In the genomic region with DNA sequence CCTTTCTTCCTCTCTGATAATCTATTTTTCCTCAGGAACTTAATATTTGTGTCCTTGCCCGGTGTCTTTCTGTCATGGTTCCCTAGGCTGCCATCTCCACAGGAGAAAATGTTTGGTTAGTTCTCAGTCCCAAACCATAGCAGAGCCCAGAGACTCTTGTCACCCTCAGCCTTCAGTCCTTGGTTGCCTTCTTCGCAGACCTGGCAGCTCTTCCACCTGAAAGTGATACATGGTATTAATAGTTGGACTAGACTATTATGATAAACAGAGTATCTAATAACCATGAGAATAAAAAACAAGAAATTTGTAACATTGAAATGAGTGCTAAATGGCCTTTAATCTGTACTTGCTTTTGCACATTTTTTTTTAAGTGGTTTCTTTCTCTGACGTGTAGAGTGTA, we compare ENCODE assay signal across 29 cellular contexts.
"Had no signal": no experiment of that assay in that cellular context is flagged by ENCODE, and none has a peak within 500 bp of the region (broad histone marks: within the 10 kb centered on the region; RNA-seq: fewer than 3 reads in every experiment).

No MANE protein-coding gene starts in this region.

- H3K9me3 ChIP-seq: esophagus squamous epithelium, left ventricle myocardium inferior, spleen, thoracic aorta, upper lobe of left lung, vagina had no signal

- H3K27ac ChIP-seq: esophagus squamous epithelium, left ventricle myocardium inferior, neural progenitor cell, parathyroid adenoma, spleen, thoracic aorta, upper lobe of left lung, vagina, WERI-Rb-1 had no signal

- H3K4me3 Mint-ChIP-seq: activated CD4-positive, alpha-beta memory T cell treated with anti-CD3 and anti-CD28 coated beads for 36 hours; activated CD4-positive, alpha-beta T cell treated with anti-CD3 and anti-CD28 coated beads, Interleukin-2, amount 10 ng/mL, durations not matched to agents 24 days and 14 days; activated naive CD4-positive, alpha-beta T cell treated with anti-CD3 and anti-CD28 coated beads for 36 hours; activated naive CD8-positive, alpha-beta T cell treated with anti-CD3 and anti-CD28 coated beads, Interleukin-2, amount 10 ng/mL, durations not matched to agents 7 days and 5 days; activated T-helper 1 cell treated with anti-CD3 and anti-CD28 coated beads, Interleukin-12 subunit alpha, Interleukin-12 subunit beta, Interleukin-2, Interleukin-4 antibody, amounts not matched to agents 30 ng/mL and 10 ng/mL and 1 ng/mL, durations not matched to agents 14 hours and 24 hours and 36 hours; neural progenitor cell; T-helper 17 cell had no signal

- H3K9ac ChIP-seq: neural progenitor cell, parathyroid adenoma had no signal

- ATAC-seq: right cardiac atrium; stimulated activated naive CD8-positive, alpha-beta T cell treated with anti-CD3 and anti-CD28 coated beads, Interleukin-15, Interleukin-2, amounts not matched to agents 100 U/mL and 50 U/mL, for 24 hours; T-helper 17 cell had no signal

- DNase-seq: activated CD4-positive, alpha-beta memory T cell treated with anti-CD3 and anti-CD28 coated beads for 36 hours; activated CD4-positive, alpha-beta T cell treated with anti-CD3 and anti-CD28 coated beads, Interleukin-2, amount 10 ng/mL, durations not matched to agents 24 days and 14 days; activated CD4-positive, CD25-positive, alpha-beta regulatory T cell treated with anti-CD3 and anti-CD28 coated beads, Interleukin-2, amount 50 U/mL, for 72 hours; activated CD8-positive, alpha-beta memory T cell treated with anti-CD3 and anti-CD28 coated beads, Interleukin-2, amount 50 U/mL, for 4 hours; activated effector memory CD4-positive, alpha-beta T cell treated with anti-CD3 and anti-CD28 coated beads, Interleukin-2, amount 50 U/mL, for 16 hours; activated naive CD4-positive, alpha-beta T cell treated with anti-CD3 and anti-CD28 coated beads for 36 hours; activated naive CD8-positive, alpha-beta T cell treated with anti-CD3 and anti-CD28 coated beads, Interleukin-2, amount 10 ng/mL, durations not matched to agents 7 days and 5 days; activated T-cell treated with anti-CD3 and anti-CD28 coated beads, Interleukin-2, amount 50 U/mL, for 1 hour; amniotic stem cell; caudate nucleus; esophagus squamous epithelium; glutamatergic neuron; islet precursor cell; left ventricle myocardium inferior; occipital lobe; right cardiac atrium; spleen; stimulated activated naive CD8-positive, alpha-beta T cell treated with anti-CD3 and anti-CD28 coated beads, Interleukin-15, Interleukin-2, amounts not matched to agents 100 U/mL and 50 U/mL, for 24 hours; T-helper 17 cell; T1000; upper lobe of left lung; WERI-Rb-1 had no signal

- H3K4me3 ChIP-seq: esophagus squamous epithelium, left ventricle myocardium inferior, lung, neural progenitor cell, spleen, thoracic aorta, upper lobe of left lung, vagina had no signal

- H3K27ac Mint-ChIP-seq: activated CD4-positive, alpha-beta memory T cell treated with anti-CD3 and anti-CD28 coated beads for 36 hours; activated CD4-positive, alpha-beta T cell treated with anti-CD3 and anti-CD28 coated beads, Interleukin-2, amount 10 ng/mL, durations not matched to agents 24 days and 14 days; activated naive CD4-positive, alpha-beta T cell treated with anti-CD3 and anti-CD28 coated beads for 36 hours; activated naive CD8-positive, alpha-beta T cell treated with anti-CD3 and anti-CD28 coated beads, Interleukin-2, amount 10 ng/mL, durations not matched to agents 7 days and 5 days; activated T-helper 1 cell treated with anti-CD3 and anti-CD28 coated beads, Interleukin-12 subunit alpha, Interleukin-12 subunit beta, Interleukin-2, Interleukin-4 antibody, amounts not matched to agents 30 ng/mL and 10 ng/mL and 1 ng/mL, durations not matched to agents 14 hours and 24 hours and 36 hours; neural progenitor cell had no signal

- FAIRE-seq: frontal cortex had no signal

- H3K27me3 ChIP-seq: esophagus squamous epithelium, neural progenitor cell, spleen, upper lobe of left lung, vagina had no signal

- H2AFZ ChIP-seq: neural progenitor cell, parathyroid adenoma had no signal

- H3K4me1 Mint-ChIP-seq: neural progenitor cell had no signal

- H3K9me3 Mint-ChIP-seq: activated CD4-positive, alpha-beta memory T cell treated with anti-CD3 and anti-CD28 coated beads for 36 hours; activated CD4-positive, alpha-beta T cell treated with anti-CD3 and anti-CD28 coated beads, Interleukin-2, amount 10 ng/mL, durations not matched to agents 24 days and 14 days; activated naive CD4-positive, alpha-beta T cell treated with anti-CD3 and anti-CD28 coated beads for 36 hours; activated naive CD8-positive, alpha-beta T cell treated with anti-CD3 and anti-CD28 coated beads, Interleukin-2, amount 10 ng/mL, durations not matched to agents 7 days and 5 days; activated T-helper 1 cell treated with anti-CD3 and anti-CD28 coated beads, Interleukin-12 subunit alpha, Interleukin-12 subunit beta, Interleukin-2, Interleukin-4 antibody, amounts not matched to agents 30 ng/mL and 10 ng/mL and 1 ng/mL, durations not matched to agents 14 hours and 24 hours and 36 hours had no signal

- H3K27me3 Mint-ChIP-seq: activated CD4-positive, alpha-beta memory T cell treated with anti-CD3 and anti-CD28 coated beads for 36 hours; activated CD4-positive, alpha-beta T cell treated with anti-CD3 and anti-CD28 coated beads, Interleukin-2, amount 10 ng/mL, durations not matched to agents 24 days and 14 days; activated naive CD8-positive, alpha-beta T cell treated with anti-CD3 and anti-CD28 coated beads, Interleukin-2, amount 10 ng/mL, durations not matched to agents 7 days and 5 days; T-helper 17 cell had no signal

- H3K4me1 ChIP-seq: parathyroid adenoma had no signal
